ENCODE assay signal across 8 cellular contexts in genomic region chr16:75463417-75464129, GRCh38. TPM values are rescaled to one million over a fixed set of nuclear protein-coding genes. Genes with fewer than 3 reads are reported as not detected.
DNase-seq lines count a peak whose midpoint lies in the region; ATAC-seq and TF ChIP-seq lines count a peak whose summit lies in the region.
"Not testable (repeated sequence)": the region's sequence is repeated elsewhere in the genome, so short reads cannot be mapped to it uniquely, and the experiment has no call there.

No MANE protein-coding gene starts in this region.

- DNase-seq in NCI-H1417 (lab: John Stamatoyannopoulos, UW) (peak; percentile 5 to 84 (median 76)), iris pigment epithelial cell (ENCODE audit: low read depth) (peak; percentile 18), retina (peak; percentile 88)
- peak; percentile 54 for DNase-seq in activated CD4-positive, alpha-beta T cell treated with anti-CD3 and anti-CD28 coated beads for 36 hours
- DNase-seq in choroid plexus epithelial cell (ENCODE audit: low read depth) = not testable (repeated sequence)

- not testable (repeated sequence) for H3K9me3 Mint-ChIP-seq in activated CD4-positive, alpha-beta T cell treated with anti-CD3 and anti-CD28 coated beads for 36 hours (ENCODE audit: low read depth)

- peak overlapping the region; percentile 91 for H3K4me3 ChIP-seq in choroid plexus epithelial cell (ENCODE audit: low read depth, low read length)

- not testable (repeated sequence) for TF ChIP-seq CTCF in 22Rv1 (IDR thresholded peaks at IDR 0.05); choroid plexus epithelial cell (conservative IDR thresholded peaks at IDR 0.05; ENCODE audit: low read depth, low read length)

- CTCF ChIA-PET in activated CD4-positive, alpha-beta T cell treated with anti-CD3 and anti-CD28 coated beads for 36 hours (lab: Charles Lee) = interaction anchor here (1.0 to 2.5 kb wide), 7 partner anchors 14 to 300 kb away, joined by 3 to 10 read pairs (median 4); no protein-coding TSS in a partner anchor

- peak overlapping the region; percentile 94 for H3K27ac Mint-ChIP-seq in activated CD4-positive, alpha-beta T cell treated with anti-CD3 and anti-CD28 coated beads for 36 hours

- H3K27me3 Mint-ChIP-seq in activated CD4-positive, alpha-beta T cell treated with anti-CD3 and anti-CD28 coated beads for 36 hours = not testable (repeated sequence)

- peaks cover 45% of the 10 kb centered on the region for H3K4me1 Mint-ChIP-seq in activated CD4-positive, alpha-beta T cell treated with anti-CD3 and anti-CD28 coated beads for 36 hours

- ATAC-seq in GM18861 (IDR thresholded peaks at IDR 0.05; ENCODE audit: unreplicated experiment) (peak; percentile 3), HG02884 (IDR thresholded peaks at IDR 0.05; ENCODE audit: unreplicated experiment) (peak; percentile 9)
- peak; percentile 1 for ATAC-seq in activated CD4-positive, alpha-beta T cell treated with anti-CD3 and anti-CD28 coated beads for 36 hours

- intact Hi-C loops in activated CD4-positive, alpha-beta T cell treated with anti-CD3 and anti-CD28 coated beads for 36 hours (cut with DNase I, micrococcal nuclease) = loop anchor here (1.0 to 5.0 kb wide), 15 partner anchors 30 to 1728 kb away; partner anchors contain the start of genes ADAT1 (in 2 of the 2), CFDP1 (in 2 of the 2), KARS1 (in 2 of the 2) and TERF2IP (in 2 of the 2)

- peak overlapping the region; percentile 63 for H3K27ac ChIP-seq in 22Rv1

- POLR2A ChIA-PET in activated CD4-positive, alpha-beta T cell treated with anti-CD3 and anti-CD28 coated beads for 36 hours (lab: Charles Lee) = interaction anchor here (0.6 kb wide), 1 partner anchor 30 kb away, joined by 3 read pairs; no protein-coding TSS in a partner anchor

- H3K4me3 Mint-ChIP-seq in activated CD4-positive, alpha-beta T cell treated with anti-CD3 and anti-CD28 coated beads for 36 hours = peak overlapping the region; percentile 98

- peaks cover 14% of the 10 kb centered on the region for H3K36me3 Mint-ChIP-seq in activated CD4-positive, alpha-beta T cell treated with anti-CD3 and anti-CD28 coated beads for 36 hours (ENCODE audit: low read depth)

RNA-seq across cellular contexts. Expression of gene TMEM170A, which starts 0.9 kb away (rescaled TPM):
- total RNA-seq in activated CD4-positive, alpha-beta T cell treated with anti-CD3 and anti-CD28 coated beads for 36 hours = 10 to 100 TPM; 22.0 to 30.5 TPM

RNA-seq across cellular contexts. Expression of gene CFDP1, which starts 30.3 kb away (rescaled TPM):
- 10 to 100 TPM; 44.0 to 48.2 TPM for total RNA-seq in activated CD4-positive, alpha-beta T cell treated with anti-CD3 and anti-CD28 coated beads for 36 hours

RNA-seq across cellular contexts. Expression of gene CHST6, which starts 31.7 kb away (rescaled TPM):
- not detected for total RNA-seq in activated CD4-positive, alpha-beta T cell treated with anti-CD3 and anti-CD28 coated beads for 36 hours
